ENCODE assay signal across 14 cellular contexts in genomic region chr18:63241739-63242138, GRCh38.
"Had no signal": no experiment of that assay in that cellular context is flagged by ENCODE, and none has a peak within 500 bp of the region (broad histone marks: within the 10 kb centered on the region; RNA-seq: fewer than 3 reads in every experiment).

No MANE protein-coding gene starts in this region.

- H3K36me3 ChIP-seq: heart left ventricle, left lung, neutrophil, suprapubic skin had no signal

- H3K4me3 ChIP-seq: heart left ventricle, left lung, SK-N-MC, suprapubic skin had no signal

- ATAC-seq: heart left ventricle, left lung, sciatic nerve had no signal

- H3K27ac ChIP-seq: heart left ventricle, left lung, neutrophil, SK-N-MC, suprapubic skin had no signal

- FAIRE-seq: colon, endothelial cell of umbilical vein, frontal cortex, islet of Langerhans had no signal

- DNase-seq: activated CD4-positive, alpha-beta T cell treated with anti-CD3 and anti-CD28 coated beads for 48 hours; activated gamma-delta T cell; heart left ventricle; left lung; mesendoderm; stimulated activated naive CD4-positive, alpha-beta T cell treated with Interleukin-2 at 50 U/mL for 16 hours had no signal

- H3K27me3 ChIP-seq: heart left ventricle, left lung, neutrophil, suprapubic skin had no signal

- H3K9me3 ChIP-seq: heart left ventricle, left lung, neutrophil, suprapubic skin had no signal
